Comparison of ENCODE assay signal across 9 cellular contexts in genomic region chr2:234980476-234981187, GRCh38. TPM values are rescaled to one million over a fixed set of nuclear protein-coding genes. Genes with fewer than 3 reads are reported as not detected.
A peak's percentile ranks its signal among the peaks of the same experiment; 100 is the strongest.
DNase-seq lines count a peak whose midpoint lies in the region; ATAC-seq and TF ChIP-seq lines count a peak whose summit lies in the region.
"Had no signal": no experiment of that assay in that cellular context is flagged by ENCODE, and none has a peak within 500 bp of the region (broad histone marks: within the 10 kb centered on the region; RNA-seq: fewer than 3 reads in every experiment).

No MANE protein-coding gene starts in this region.

- peak overlapping the region in 1 of 3 donors; percentile 1 for H3K4me3 ChIP-seq in liver (ENCODE audit: low read depth in 1 of 3, low read length in 3 of 3)
- peak overlapping the region; percentile 57 for H3K4me3 ChIP-seq in thoracic aorta
- peak overlapping the region in 1 of 2 donors; percentile 0 for H3K4me3 ChIP-seq in foreskin fibroblast (ENCODE audit: low read depth in 1 of 2, low read length in 2 of 2)

- TF ChIP-seq RAD21 in liver (IDR thresholded peaks at IDR 0.05), result peak; percentile 28 to 33

- no peaks in the 10 kb centered on the region for H3K27me3 Mint-ChIP-seq in MCF 10A (ENCODE audit: insufficient read depth, unreplicated experiment)

- peaks cover 21% of the 10 kb centered on the region for H3K36me3 Mint-ChIP-seq in MCF 10A (ENCODE audit: insufficient read depth, unreplicated experiment)

- peak overlapping the region; percentile 90 for H3K27ac Mint-ChIP-seq in MCF 10A (ENCODE audit: low read depth, unreplicated experiment)

- TF ChIP-seq CTCF in MCF 10A (IDR thresholded peaks at IDR 0.05; ENCODE audit: unreplicated experiment), result no peak
- TF ChIP-seq CTCF in liver (IDR thresholded peaks at IDR 0.05; ENCODE audit: low read depth, low read length, missing input control), result no peak
- no peak for TF ChIP-seq CTCF in thoracic aorta (IDR thresholded peaks at IDR 0.05)
- TF ChIP-seq CTCF in foreskin fibroblast (IDR thresholded peaks at IDR 0.05; ENCODE audit: low read depth, low read length), result no peak

- intact Hi-C loops in MCF 10A (cut with micrococcal nuclease), result loop anchor here (5.0 kb wide), 1 partner anchor 47 kb away; no protein-coding TSS in a partner anchor

- peaks cover 45% of the 10 kb centered on the region for H3K4me1 Mint-ChIP-seq in MCF 10A (ENCODE audit: insufficient read depth, unreplicated experiment)

- POLR2A ChIA-PET in MCF 10A (lab: Yijun Ruan, JAX), result interaction anchor here (0.7 to 6.4 kb wide), 12 partner anchors 8 to 99 kb away, joined by 3 to 56 read pairs (median 6); no protein-coding TSS in a partner anchor

- H3K27me3 ChIP-seq in liver (ENCODE audit: control insufficient read depth in 4 of 4, insufficient read depth in 4 of 4, low read length in 3 of 4) (no peaks in the 10 kb centered on the region), thoracic aorta (replicated peaks; ENCODE audit: insufficient read depth) (no peaks in the 10 kb centered on the region)

- H3K9me3 ChIP-seq in liver (ENCODE audit: control insufficient read depth in 4 of 4, low read length in 3 of 4), result no peaks in the 10 kb centered on the region
- no peaks in the 10 kb centered on the region for H3K9me3 ChIP-seq in thoracic aorta

- BruUV-seq in MCF 10A (replicated peaks; lab: Mats Ljungman, UMichigan), result no TSS peak

- H3K27ac ChIP-seq in liver (ENCODE audit: low read depth in 1 of 2, low read length in 2 of 2) (peak overlapping the region; percentile 89 to 91), thoracic aorta (peak overlapping the region; percentile 74 to 86)

- H3K4me1 ChIP-seq in liver (ENCODE audit: control insufficient read depth in 4 of 4, insufficient read depth in 4 of 4, low read length in 3 of 4) (peaks cover 24 to 72% (median 53%) of the 10 kb centered on the region in 4 donors), thoracic aorta (ENCODE audit: control insufficient read depth in 1 of 2, low read depth in 2 of 2) (peaks cover 28 to 49% of the 10 kb centered on the region in 2 donors)

- WGBS in liver, result 37% methylated on average over 14 of the region's 14 CpGs

- H3K9ac ChIP-seq in liver (ENCODE audit: low read depth in 1 of 2, low read length in 2 of 2), result peak overlapping the region; percentile 29 to 79

- ATAC-seq in thoracic aorta (ENCODE audit: insufficient number of reproducible peaks, low FRiP score, low read depth) (no peak), GM18519 (IDR thresholded peaks at IDR 0.05; ENCODE audit: low FRiP score, unreplicated experiment) (no peak), HG02588 (IDR thresholded peaks at IDR 0.05; ENCODE audit: unreplicated experiment) (no peak)

- DNase-seq in NCI-H2029 treated with DMSO at 0.1 percent for 48 hours (lab: John Stamatoyannopoulos, UW), result peak; percentile 55
- no peak for DNase-seq in MCF 10A (ENCODE audit: unreplicated experiment)
- no peak for DNase-seq in thoracic aorta (ENCODE audit: low spot score)
- no peak for DNase-seq in activated naive CD4-positive, alpha-beta T cell treated with Interleukin-2 at 50 U/mL for 16 hours
- no peak for DNase-seq in foreskin fibroblast

- H3K9me3 Mint-ChIP-seq in MCF 10A (ENCODE audit: unreplicated experiment), result no peaks in the 10 kb centered on the region

- peak overlapping the region; percentile 71 for H3K4me3 Mint-ChIP-seq in MCF 10A (ENCODE audit: unreplicated experiment)

- CTCF ChIA-PET in MCF 10A (lab: Yijun Ruan, JAX), result interaction anchor here (0.6 to 1.2 kb wide), 6 partner anchors 23 to 141 kb away, joined by 3 to 6 read pairs (median 5); no protein-coding TSS in a partner anchor

- H3K36me3 ChIP-seq in liver (ENCODE audit: control insufficient read depth in 4 of 4, insufficient read depth in 3 of 4, low read depth in 1 of 4, low read length in 3 of 4), result peaks cover 0 to 2% (median 0%) of the 10 kb centered on the region in 4 donors
- H3K36me3 ChIP-seq in thoracic aorta, result no peaks in the 10 kb centered on the region

TF ChIP-seq in liver, 16 proteins besides CTCF, POLR2A, EP300 and RAD21:
- peak; percentile 61 for TF ChIP-seq REST (IDR thresholded peaks at IDR 0.05)
- no peak for TF ChIP-seq EGR1 (IDR thresholded peaks at IDR 0.05; ENCODE audit: low read depth in 2 of 2)
- no peak for TF ChIP-seq HNF4G (IDR thresholded peaks at IDR 0.05)
- peak; percentile 34 for TF ChIP-seq FOXA2 (IDR thresholded peaks at IDR 0.05)
- peak; percentile 39 for TF ChIP-seq TAF1 (conservative IDR thresholded peaks at IDR 0.05)
- no peak for TF ChIP-seq JUND (IDR thresholded peaks at IDR 0.05)
- peak; percentile 67 for TF ChIP-seq MAX (IDR thresholded peaks at IDR 0.05)
- no peak for TF ChIP-seq GABPA (IDR thresholded peaks at IDR 0.05 in 1 of 2, conservative IDR thresholded peaks at IDR 0.05 in 1 of 2)
- TF ChIP-seq ATF3 (IDR thresholded peaks at IDR 0.05), result no peak
- peak in 1 of 2 donors; percentile 49 for TF ChIP-seq HNF4A (conservative IDR thresholded peaks at IDR 0.05)
- TF ChIP-seq, protein P1, sequence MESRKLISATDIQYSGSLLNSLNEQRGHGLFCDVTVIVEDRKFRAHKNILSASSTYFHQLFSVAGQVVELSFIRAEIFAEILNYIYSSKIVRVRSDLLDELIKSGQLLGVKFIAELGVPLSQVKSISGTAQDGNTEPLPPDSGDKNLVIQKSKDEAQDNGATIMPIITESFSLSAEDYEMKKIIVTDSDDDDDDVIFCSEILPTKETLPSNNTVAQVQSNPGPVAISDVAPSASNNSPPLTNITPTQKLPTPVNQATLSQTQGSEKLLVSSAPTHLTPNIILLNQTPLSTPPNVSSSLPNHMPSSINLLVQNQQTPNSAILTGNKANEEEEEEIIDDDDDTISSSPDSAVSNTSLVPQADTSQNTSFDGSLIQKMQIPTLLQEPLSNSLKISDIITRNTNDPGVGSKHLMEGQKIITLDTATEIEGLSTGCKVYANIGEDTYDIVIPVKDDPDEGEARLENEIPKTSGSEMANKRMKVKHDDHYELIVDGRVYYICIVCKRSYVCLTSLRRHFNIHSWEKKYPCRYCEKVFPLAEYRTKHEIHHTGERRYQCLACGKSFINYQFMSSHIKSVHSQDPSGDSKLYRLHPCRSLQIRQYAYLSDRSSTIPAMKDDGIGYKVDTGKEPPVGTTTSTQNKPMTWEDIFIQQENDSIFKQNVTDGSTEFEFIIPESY (IDR thresholded peaks at IDR 0.05), result no peak
- no peak for TF ChIP-seq YY1 (IDR thresholded peaks at IDR 0.05)
- TF ChIP-seq SP1 (IDR thresholded peaks at IDR 0.05), result peak; percentile 15
- TF ChIP-seq RXRA (IDR thresholded peaks at IDR 0.05), result peak; percentile 39 to 57
- no peak for TF ChIP-seq FOXA1 (IDR thresholded peaks at IDR 0.05)

RNA-seq across cellular contexts. Expression of gene SH3BP4, which starts 28.8 kb away (rescaled TPM):
- total RNA-seq in MCF 10A (2022) (57.6 and 59.7 TPM in 2 replicates), liver (10 to 100 TPM in 1 of 2 donors, 1 to 10 TPM in 1; 4.1 to 18.4 TPM), thoracic aorta (10 to 100 TPM; 24.0 to 32.4 TPM)
- polyA plus RNA-seq in liver, result 10 to 100 TPM in 1 of 2 donors, 1 to 10 TPM in 1; 9.2 to 15.3 TPM
- total RNA-seq: T-helper 2 cell treated with Interferon-gamma antibody and Interleukin-4, amounts not matched to agents 100 ng/mL and 5 ng/mL, for 36 hours had no signal
